17 cellular contexts compared by ENCODE assay signal in the genomic region with DNA sequence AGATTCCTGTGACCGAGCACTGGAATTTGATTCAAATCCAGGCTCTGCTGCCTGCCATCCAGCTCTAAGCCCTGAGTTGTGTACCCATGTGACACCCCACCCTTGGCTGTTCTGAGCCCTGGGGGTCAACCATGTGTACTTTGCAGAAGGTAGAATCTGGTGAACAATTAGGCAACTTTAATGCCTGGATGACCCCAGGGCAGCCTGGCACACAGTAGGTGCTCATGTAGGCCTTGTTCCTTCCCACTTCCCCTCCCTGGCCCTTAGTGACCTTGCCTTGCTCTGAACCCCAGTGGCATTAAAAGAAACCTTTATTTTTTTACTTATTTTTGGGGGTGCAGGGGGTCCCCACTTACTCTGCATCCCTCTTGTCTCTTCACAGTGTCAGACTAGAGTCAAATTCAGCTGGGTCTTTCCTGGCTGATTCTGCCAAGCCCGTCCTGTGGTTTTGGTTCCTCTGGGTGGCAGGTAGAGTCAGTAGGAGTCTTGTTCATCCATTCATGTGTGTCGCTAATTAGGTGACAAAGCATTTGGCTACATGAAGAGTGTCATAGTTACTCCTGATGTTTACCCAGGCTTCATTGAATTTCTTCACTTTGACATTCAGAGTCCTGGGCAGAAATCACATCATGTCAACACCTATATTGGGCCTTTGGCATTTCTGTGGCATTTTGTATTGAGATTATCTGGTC.
"Had no signal": no experiment of that assay in that cellular context is flagged by ENCODE, and none has a peak within 500 bp of the region (broad histone marks: within the 10 kb centered on the region; RNA-seq: fewer than 3 reads in every experiment).

No MANE protein-coding gene starts in this region.

- H3K36me3 ChIP-seq: colonic mucosa, sigmoid colon had no signal

- H3K36me3 Mint-ChIP-seq: mesothelial cell of epicardium had no signal

- H3K9me3 Mint-ChIP-seq: mesothelial cell of epicardium, nephron progenitor cell had no signal

- H3K4me1 ChIP-seq: colonic mucosa, sigmoid colon had no signal

- H3K4me3 ChIP-seq: colonic mucosa, heart right ventricle, sigmoid colon, skin epidermis had no signal

- H3K9me3 ChIP-seq: colonic mucosa, heart right ventricle, sigmoid colon had no signal

- DNase-seq: colonic mucosa; dermis blood vessel endothelial cell; foreskin melanocyte; heart right ventricle; hypothalamus; islet precursor cell; mammary epithelial cell; nephron progenitor cell; posterior cingulate gyrus; sigmoid colon; stimulated activated CD4-positive, alpha-beta T cell treated with anti-CD3 and anti-CD28 coated beads, Interleukin-2, amount 100 ng/mL, for 24 hours; stimulated activated CD4-positive, alpha-beta T cell treated with anti-CD3 and anti-CD28 coated beads, Interleukin-4, amount 100 ng/mL, for 4 hours; stimulated activated naive CD4-positive, alpha-beta T cell treated with Interleukin-2 at 50 U/mL for 16 hours; trophoblast cell had no signal

- H3K27ac Mint-ChIP-seq: mesothelial cell of epicardium, nephron progenitor cell had no signal

- H3K4me3 Mint-ChIP-seq: mesothelial cell of epicardium had no signal

- H3K27me3 ChIP-seq: colonic mucosa had no signal

- H3K27ac ChIP-seq: colonic mucosa had no signal

- ATAC-seq: left lobe of liver had no signal
